1 cellular context compared by ENCODE assay signal in genomic region chr14:104221071-104221625, GRCh38.
TF ChIP-seq lines count a peak whose summit lies in the region.

No MANE protein-coding gene starts in this region.

TF ChIP-seq in WTC11, 78 proteins besides CTCF, POLR2A, EP300 and RAD21 (continued from another document):
- TF ChIP-seq PRDM15 (CRISPR knock-in tag; IDR thresholded peaks at IDR 0.05): no peak
TF ChIP-seq in WTC11: peak in this region for 0.
